13 cellular contexts compared by ENCODE assay signal in genomic region chr10:56142092-56142728, GRCh38.
DNase-seq lines count a peak whose midpoint lies in the region; ATAC-seq, FAIRE-seq and TF ChIP-seq lines count a peak whose summit lies in the region.
"Had no signal": no experiment of that assay in that cellular context is flagged by ENCODE, and none has a peak within 500 bp of the region (broad histone marks: within the 10 kb centered on the region; RNA-seq: fewer than 3 reads in every experiment).

No MANE protein-coding gene starts in this region.

- no peak for TF ChIP-seq CTCF in HepG2 (CRISPR knock-in tag; IDR thresholded peaks at IDR 0.05)

- H3K4me1 ChIP-seq in Karpas-422 (ENCODE audit: low read length) (peaks cover 14% of the 10 kb centered on the region), HepG2 (ENCODE audit: insufficient read depth, low read length) (no peaks in the 10 kb centered on the region)
- H3K4me1 ChIP-seq: BE2C had no signal

- TF ChIP-seq POLR2A in HepG2 (IDR thresholded peaks at IDR 0.05; ENCODE audit: insufficient read depth in 1 of 2, low read depth in 2 of 2, low read length in 2 of 2) = no peak

- no peak for TF ChIP-seq RAD21 in HepG2 (CRISPR knock-in tag; IDR thresholded peaks at IDR 0.05)

- H3K4me3 ChIP-seq in Karpas-422 (ENCODE audit: low read length) (no peak overlapping the region), HepG2 (replicated peaks in 1 of 3; ENCODE audit: insufficient read depth in 1 of 3, low read depth in 2 of 3, low read length in 3 of 3) (no peak overlapping the region)

- peak; percentile 47 for DNase-seq in Karpas-422
- no peak for DNase-seq in middle frontal gyrus (ENCODE audit: extremely low spot score, low spot score)
- no peak for DNase-seq in HepG2 (ENCODE audit: low spot score)
- no peak for DNase-seq in iPS-NIHi11 (ENCODE audit: low spot score)
- no peak for DNase-seq in stimulated activated naive CD4-positive, alpha-beta T cell treated with Interleukin-2 at 50 U/mL for 16 hours (lab: John Stamatoyannopoulos, UW)
- DNase-seq: activated CD4-positive, alpha-beta memory T cell treated with anti-CD3 and anti-CD28 coated beads for 36 hours; activated gamma-delta T cell; BE2C; NCI-H2029; stimulated activated naive CD8-positive, alpha-beta T cell treated with anti-CD3 and anti-CD28 coated beads, Interleukin-15, Interleukin-2, amounts not matched to agents 100 U/mL and 50 U/mL, for 24 hours had no signal

- ATAC-seq in GM18519 (IDR thresholded peaks at IDR 0.05; ENCODE audit: low FRiP score, unreplicated experiment) (peak; percentile 90), GM21515 (IDR thresholded peaks at IDR 0.05; ENCODE audit: unreplicated experiment) (peak; percentile 86), HG03045 (IDR thresholded peaks at IDR 0.05; ENCODE audit: unreplicated experiment) (peak; percentile 77), HepG2 (no peak)
- ATAC-seq: stimulated activated naive CD8-positive, alpha-beta T cell treated with anti-CD3 and anti-CD28 coated beads, Interleukin-15, Interleukin-2, amounts not matched to agents 100 U/mL and 50 U/mL, for 24 hours had no signal

- no peaks in the 10 kb centered on the region for H3K36me3 ChIP-seq in Karpas-422 (ENCODE audit: insufficient read depth, low read length)
- H3K36me3 ChIP-seq in HepG2 (replicated peaks in 1 of 2; ENCODE audit: control insufficient read depth in 1 of 2, insufficient read depth in 2 of 2, low read length in 2 of 2) = no peaks in the 10 kb centered on the region
- H3K36me3 ChIP-seq: BE2C had no signal

- no peaks in the 10 kb centered on the region for H4K20me1 ChIP-seq in Karpas-422 (ENCODE audit: insufficient read depth, low read depth, low read length)
- H4K20me1 ChIP-seq in HepG2 (ENCODE audit: insufficient read depth, low read length) = no peaks in the 10 kb centered on the region

- 32% methylated on average over 1 of the region's 1 CpG for WGBS in HepG2 (ENCODE audit: low lambda C conversion rate)

- TF ChIP-seq EP300 in HepG2 (IDR thresholded peaks at IDR 0.05; ENCODE audit: low read depth in 2 of 2, low read length in 2 of 2) (no peak), HepG2 (CRISPR knock-in tag; IDR thresholded peaks at IDR 0.05; ENCODE audit: borderline replicate concordance) (no peak)

- H3K9ac ChIP-seq in Karpas-422 (ENCODE audit: low read length) (no peak overlapping the region), HepG2 (ENCODE audit: insufficient read depth, low read depth, low read length) (no peak overlapping the region)

- peak overlapping the region; percentile 72 for H3K27ac ChIP-seq in Karpas-422 (ENCODE audit: low read length)
- no peak overlapping the region for H3K27ac ChIP-seq in HepG2 (ENCODE audit: extremely low read length, insufficient read depth, low read length)

- in situ Hi-C loops in HepG2 (cut with HindIII; ENCODE audit: extremely low pct_ligation_motif_present, low pct_unique_long_range_greater_than_20kb) = no loop called here

- intact Hi-C loops in HepG2 (cut with micrococcal nuclease; ENCODE audit: unreplicated experiment) = no loop called here

- H3K9me2 ChIP-seq in Karpas-422 (replicated peaks; ENCODE audit: insufficient read depth, low read length) = no peaks in the 10 kb centered on the region

- H3K27me3 ChIP-seq in Karpas-422 (ENCODE audit: low read length) (no peaks in the 10 kb centered on the region), HepG2 (ENCODE audit: control insufficient read depth in 1 of 2, insufficient read depth in 2 of 2, low read length in 2 of 2) (no peaks in the 10 kb centered on the region)
- H3K27me3 ChIP-seq: BE2C had no signal

- H3K79me2 ChIP-seq in Karpas-422 (ENCODE audit: low read length) (no peaks in the 10 kb centered on the region), HepG2 (ENCODE audit: insufficient read depth, low read length) (no peaks in the 10 kb centered on the region)

- BruUV-seq in HepG2 (replicated peaks; lab: Mats Ljungman, UMichigan) = no TSS peak

- H2AFZ ChIP-seq in Karpas-422 (ENCODE audit: low read length) (no peak overlapping the region), HepG2 (ENCODE audit: low read length) (no peak overlapping the region)

- FAIRE-seq in HepG2 (lab: Jason Lieb, UNC) = no peak

- H3K9me3 ChIP-seq in Karpas-422 (ENCODE audit: low read length) (peaks cover 12% of the 10 kb centered on the region; the same call in 1 of the 2 replicates), HepG2 (ENCODE audit: low read length) (no peaks in the 10 kb centered on the region)
- H3K9me3 ChIP-seq: BE2C had no signal

- POLR2A ChIA-PET in HepG2 (lab: Yijun Ruan, JAX) = no interaction called here

- CTCF ChIA-PET in HepG2 (lab: Yijun Ruan, JAX; ENCODE audit: low intra/inter-chr PET ratio, low total read pairs) = no interaction called here

- H3K4me2 ChIP-seq in Karpas-422 (ENCODE audit: low read depth, low read length, poor library complexity, severe bottlenecking) (peak overlapping the region; percentile 8), HepG2 (ENCODE audit: low read depth, low read length) (no peak overlapping the region)

TF ChIP-seq in HepG2, 621 proteins besides CTCF, POLR2A, EP300 and RAD21:
- TF ChIP-seq MEIS2 (CRISPR knock-in tag; IDR thresholded peaks at IDR 0.05) (no peak), MAFF (IDR thresholded peaks at IDR 0.05; ENCODE audit: low read depth, low read length) (no peak), ZNF124 (CRISPR knock-in tag; IDR thresholded peaks at IDR 0.05) (no peak), ZFP1 (CRISPR knock-in tag; IDR thresholded peaks at IDR 0.05) (no peak)
